13 cellular contexts compared by ENCODE assay signal in the genomic region with DNA sequence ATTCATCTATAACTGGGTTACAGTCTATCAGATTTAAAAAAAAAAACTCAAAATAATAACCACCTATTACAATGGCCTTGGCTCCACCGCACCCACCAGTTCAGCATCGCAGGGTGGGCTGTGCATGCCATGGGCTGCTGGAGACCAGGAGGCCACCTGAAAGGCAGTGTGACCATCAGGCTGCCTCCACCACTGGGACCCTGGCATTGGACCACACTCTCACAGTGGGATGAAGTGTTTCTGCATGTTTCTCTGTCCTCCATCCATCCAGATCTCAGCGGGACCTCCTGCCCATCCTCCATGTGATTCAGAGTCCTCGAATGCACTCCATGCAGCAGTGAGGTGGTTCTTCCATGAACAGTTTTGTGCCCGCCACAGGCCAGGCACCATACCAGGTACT.
DNase-seq lines count a peak whose midpoint lies in the region; TF ChIP-seq lines count a peak whose summit lies in the region.
"Had no signal": no experiment of that assay in that cellular context is flagged by ENCODE, and none has a peak within 500 bp of the region (broad histone marks: within the 10 kb centered on the region; RNA-seq: fewer than 3 reads in every experiment).

No MANE protein-coding gene starts in this region.

- H3K27ac ChIP-seq in WERI-Rb-1: peak overlapping the region; percentile 73
- H3K27ac ChIP-seq in endodermal cell (ENCODE audit: low read depth, low read length): no peak overlapping the region
- H3K27ac ChIP-seq: BLaER1 treated with 17β-estradiol and CSF1 and Interleukin-3, amounts not matched to agents 10 nM and 100 nM had no signal

- H3K27me3 Mint-ChIP-seq in endodermal cell (ENCODE audit: insufficient read depth): peaks cover 2% of the 10 kb centered on the region

- TF ChIP-seq CTCF in WERI-Rb-1 (IDR thresholded peaks at IDR 0.05; ENCODE audit: low read depth, low read length) (no peak), endodermal cell (conservative IDR thresholded peaks at IDR 0.05) (no peak), GM10248 (IDR thresholded peaks at IDR 0.05; ENCODE audit: control extremely low read depth, extremely low read depth, low read depth, missing control alignments) (no peak)

- intact Hi-C loops in posterior vena cava (cut with DNase I): no loop called here

- no peaks in the 10 kb centered on the region for H3K4me1 Mint-ChIP-seq in endodermal cell

- H3K36me3 Mint-ChIP-seq in endodermal cell (ENCODE audit: low read depth): no peaks in the 10 kb centered on the region
- H3K36me3 Mint-ChIP-seq: CD8-positive, alpha-beta T cell had no signal

- no peak overlapping the region for H3K9ac ChIP-seq in endodermal cell (ENCODE audit: extremely low read depth, low read length, poor library complexity, severe bottlenecking)
- H3K9ac ChIP-seq: BLaER1 treated with 17β-estradiol and CSF1 and Interleukin-3, amounts not matched to agents 10 nM and 100 nM had no signal

- H3K9me3 Mint-ChIP-seq in endodermal cell: no peaks in the 10 kb centered on the region
- H3K9me3 Mint-ChIP-seq: CD8-positive, alpha-beta T cell had no signal

- no peaks in the 10 kb centered on the region for H3K9me3 ChIP-seq in WERI-Rb-1 (ENCODE audit: severe bottlenecking)
- no peaks in the 10 kb centered on the region for H3K9me3 ChIP-seq in endodermal cell (ENCODE audit: control insufficient read depth, low read length)
- H3K9me3 ChIP-seq: BLaER1 treated with 17β-estradiol and CSF1 and Interleukin-3, amounts not matched to agents 10 nM and 100 nM; HAP-1 had no signal

- H3K36me3 ChIP-seq in WERI-Rb-1 (no peaks in the 10 kb centered on the region), endodermal cell (ENCODE audit: control insufficient read depth, insufficient read depth, low read length) (no peaks in the 10 kb centered on the region)
- H3K36me3 ChIP-seq: BLaER1 treated with 17β-estradiol and CSF1 and Interleukin-3, amounts not matched to agents 10 nM and 100 nM; HAP-1 had no signal

- peak; percentile 33 for DNase-seq in activated CD8-positive, alpha-beta memory T cell treated with anti-CD3 and anti-CD28 coated beads for 24 hours
- no peak for DNase-seq in activated CD8-positive, alpha-beta memory T cell treated with anti-CD3 and anti-CD28 coated beads, Interleukin-2, amount 50 U/mL, for 4 hours
- DNase-seq in WERI-Rb-1: no peak
- DNase-seq in endodermal cell: peak; percentile 24
- DNase-seq in GM10248 (ENCODE audit: extremely low spot score): no peak
- no peak for DNase-seq in posterior vena cava (ENCODE audit: low spot score)
- DNase-seq: Calu3; CD8-positive, alpha-beta T cell; GF-D8 had no signal

- H3K27ac Mint-ChIP-seq in endodermal cell: no peak overlapping the region
- H3K27ac Mint-ChIP-seq: B cell; CD8-positive, alpha-beta T cell had no signal

- CTCF ChIA-PET in GM10248 (lab: Yijun Ruan, JAX): no interaction called here

- H3K4me1 ChIP-seq in endodermal cell (ENCODE audit: control insufficient read depth, insufficient read depth, low read length): no peaks in the 10 kb centered on the region
- H3K4me1 ChIP-seq: HAP-1 had no signal

- WGBS in endodermal cell (ENCODE audit: insufficient coverage in 1 of 2, insufficient read length in 1 of 2), 2 experiments: 89 to 100% methylated on average over 1 to 5 of the region's 5 CpGs

- H3K4me3 Mint-ChIP-seq in endodermal cell: no peak overlapping the region
- H3K4me3 Mint-ChIP-seq: B cell; CD8-positive, alpha-beta T cell had no signal

- H3K4me3 ChIP-seq in WERI-Rb-1 (ENCODE audit: low read depth, low read length) (no peak overlapping the region), endodermal cell (ENCODE audit: low read length) (no peak overlapping the region)
- H3K4me3 ChIP-seq: BLaER1 treated with 17β-estradiol and CSF1 and Interleukin-3, amounts not matched to agents 10 nM and 100 nM; GM12878; HAP-1 had no signal

- H3K27me3 ChIP-seq in WERI-Rb-1 (ENCODE audit: insufficient read depth, low read depth, severe bottlenecking) (no peaks in the 10 kb centered on the region), endodermal cell (ENCODE audit: control insufficient read depth, insufficient read depth, low read length, poor library complexity, severe bottlenecking) (no peaks in the 10 kb centered on the region)
- H3K27me3 ChIP-seq: BLaER1 treated with 17β-estradiol and CSF1 and Interleukin-3, amounts not matched to agents 10 nM and 100 nM had no signal

- POLR2A ChIA-PET in GM10248 (lab: Yijun Ruan, JAX): no interaction called here

Comparison
In these comparisons a context has a peak if more than half of its experiments do, and no peak if none do; other contexts are left out.
1. DNase-seq: peak in activated CD8-positive, alpha-beta memory T cell treated with anti-CD3 and anti-CD28 coated beads for 24 hours (single experiment) and endodermal cell (single experiment); none in activated CD8-positive, alpha-beta memory T cell treated with anti-CD3 and anti-CD28 coated beads, Interleukin-2, amount 50 U/mL, for 4 hours (single experiment), WERI-Rb-1 (single experiment), GM10248 (single experiment) and posterior vena cava (single experiment).